Comparison of ENCODE assay signal across 17 cellular contexts in genomic region chr9:113361304-113362018, GRCh38. TPM values are rescaled to one million over a fixed set of nuclear protein-coding genes. Genes with fewer than 3 reads are reported as not detected.
A peak's percentile ranks its signal among the peaks of the same experiment; 100 is the strongest.
DNase-seq lines count a peak whose midpoint lies in the region; ATAC-seq and TF ChIP-seq lines count a peak whose summit lies in the region.
"Had no signal": no experiment of that assay in that cellular context is flagged by ENCODE, and none has a peak within 500 bp of the region (broad histone marks: within the 10 kb centered on the region; RNA-seq: fewer than 3 reads in every experiment).

No MANE protein-coding gene starts in this region.

- H4K5ac ChIP-seq in IMR-90 (ENCODE audit: low read depth, low read length), result no peak overlapping the region

- H3K9me1 ChIP-seq in IMR-90 (ENCODE audit: insufficient read depth, low read length), result peaks cover 3% of the 10 kb centered on the region; the same call in 1 of the 2 replicates

- H3K27ac Mint-ChIP-seq in T-helper 2 cell treated with Interferon-gamma antibody and Interleukin-4, amounts not matched to agents 5 μg/mL and 100 μg/mL, for 36 hours, result no peak overlapping the region
- H3K27ac Mint-ChIP-seq in effector memory CD8-positive, alpha-beta T cell, result no peak overlapping the region

- H3K56ac ChIP-seq in IMR-90 (ENCODE audit: extremely low read depth, insufficient read depth, low read length), result no peak overlapping the region

- no peak for TF ChIP-seq POLR2A in IMR-90 (IDR thresholded peaks at IDR 0.05; ENCODE audit: low read depth, low read length)

- CTCF ChIA-PET in IMR-90 (lab: Yijun Ruan, JAX), result interaction anchor here (0.7 kb wide), 1 partner anchor 21 kb away, joined by 6 read pairs; the partner anchor contains the start of gene WDR31

- no peaks in the 10 kb centered on the region for H3K27me3 Mint-ChIP-seq in T-helper 2 cell treated with Interferon-gamma antibody and Interleukin-4, amounts not matched to agents 5 μg/mL and 100 μg/mL, for 36 hours (ENCODE audit: low read depth)
- peaks cover 0 to 7% of the 10 kb centered on the region in 2 donors for H3K27me3 Mint-ChIP-seq in effector memory CD8-positive, alpha-beta T cell

- in situ Hi-C loops in IMR-90 (cut with MboI; ENCODE audit: low sequenced_read_pairs), result no loop called here
- in situ Hi-C loops in astrocyte of the spinal cord (cut with HindIII; ENCODE audit: low sequenced_read_pairs), result no loop called here

- peaks cover 3% of the 10 kb centered on the region for H3K4me1 Mint-ChIP-seq in T-helper 2 cell treated with Interferon-gamma antibody and Interleukin-4, amounts not matched to agents 5 μg/mL and 100 μg/mL, for 36 hours (ENCODE audit: low read depth)
- no peaks in the 10 kb centered on the region for H3K4me1 Mint-ChIP-seq in effector memory CD8-positive, alpha-beta T cell (ENCODE audit: low read depth in 2 of 2)

- peaks cover 15% of the 10 kb centered on the region for H3K36me3 Mint-ChIP-seq in T-helper 2 cell treated with Interferon-gamma antibody and Interleukin-4, amounts not matched to agents 5 μg/mL and 100 μg/mL, for 36 hours (ENCODE audit: low read depth)
- H3K36me3 Mint-ChIP-seq in effector memory CD8-positive, alpha-beta T cell (ENCODE audit: insufficient read depth), result no peaks in the 10 kb centered on the region

- BruUV-seq in IMR-90 (replicated peaks; lab: Mats Ljungman, UMichigan), result no TSS peak

- H3K14ac ChIP-seq in IMR-90 (replicated peaks; ENCODE audit: low read depth, low read length), result no peak overlapping the region

- H3K36me3 ChIP-seq in IMR-90 (ENCODE audit: control insufficient read depth, insufficient read depth, low read length), result no peaks in the 10 kb centered on the region
- H3K36me3 ChIP-seq: left lung, neutrophil had no signal

- H3K23ac ChIP-seq in IMR-90 (ENCODE audit: low read depth, low read length), result no peak overlapping the region

- H3K27me3 ChIP-seq in IMR-90 (ENCODE audit: control insufficient read depth, insufficient read depth, low read length), result peaks cover 35% of the 10 kb centered on the region
- H3K27me3 ChIP-seq: left lung, neutrophil had no signal

- H3K27ac ChIP-seq in IMR-90 (ENCODE audit: insufficient read depth, low read length), result no peak overlapping the region
- H3K27ac ChIP-seq: left lung, neutrophil had no signal

- H3K4me3 ChIP-seq in IMR-90 (ENCODE audit: insufficient read depth, low read depth, low read length), result no peak overlapping the region
- no peak overlapping the region for H3K4me3 ChIP-seq in astrocyte of the spinal cord (ENCODE audit: low read depth, low read length)
- H3K4me3 ChIP-seq: left lung had no signal

- no peak overlapping the region for H2BK120ac ChIP-seq in IMR-90 (ENCODE audit: low read depth, low read length)

- no peaks in the 10 kb centered on the region for H3K79me1 ChIP-seq in IMR-90 (ENCODE audit: low read depth in 1 of 2, low read length in 2 of 2)

- no peak overlapping the region for H2AK9ac ChIP-seq in IMR-90 (replicated peaks; ENCODE audit: low read depth, low read length, poor library complexity)

- H2BK5ac ChIP-seq in IMR-90 (ENCODE audit: low read depth, low read length, poor library complexity, severe bottlenecking), result no peak overlapping the region

- H3K9me3 Mint-ChIP-seq in T-helper 2 cell treated with Interferon-gamma antibody and Interleukin-4, amounts not matched to agents 5 μg/mL and 100 μg/mL, for 36 hours, result no peaks in the 10 kb centered on the region
- no peaks in the 10 kb centered on the region for H3K9me3 Mint-ChIP-seq in effector memory CD8-positive, alpha-beta T cell

- POLR2A ChIA-PET in IMR-90 (lab: Charles Lee; ENCODE audit: unreplicated experiment), result no interaction called here

- dilution Hi-C loops in IMR-90 (cut with HindIII; ENCODE audit: low sequenced_read_pairs, unreplicated experiment), result no loop called here

- no peak overlapping the region for H4K91ac ChIP-seq in IMR-90 (ENCODE audit: insufficient read depth, low read depth, low read length)

- H3K4me3 Mint-ChIP-seq in T-helper 2 cell treated with Interferon-gamma antibody and Interleukin-4, amounts not matched to agents 5 μg/mL and 100 μg/mL, for 36 hours, result no peak overlapping the region
- H3K4me3 Mint-ChIP-seq in effector memory CD8-positive, alpha-beta T cell, result no peak overlapping the region

- no peak overlapping the region for H2BK15ac ChIP-seq in IMR-90 (ENCODE audit: low read depth, low read length)

- H2AFZ ChIP-seq in IMR-90 (replicated peaks; ENCODE audit: low read length, poor library complexity), result no peak overlapping the region

- TF ChIP-seq CTCF in IMR-90 (conservative IDR thresholded peaks at IDR 0.05; ENCODE audit: low read depth, low read length) (no peak), astrocyte of the spinal cord (IDR thresholded peaks at IDR 0.05; ENCODE audit: low read depth, low read length) (no peak)

- no peaks in the 10 kb centered on the region for H3K4me1 ChIP-seq in IMR-90 (ENCODE audit: control insufficient read depth, insufficient read depth, low read length)

- no peak overlapping the region for H3K18ac ChIP-seq in IMR-90 (ENCODE audit: low read depth, low read length)

- no peak overlapping the region for H2AK5ac ChIP-seq in IMR-90 (ENCODE audit: low read depth, low read length)

- no peak overlapping the region for H2BK20ac ChIP-seq in IMR-90 (ENCODE audit: low read depth, low read length)

- ATAC-seq in IMR-90 (ENCODE audit: low read depth) (peak; percentile 94), GM18867 (IDR thresholded peaks at IDR 0.05; ENCODE audit: unreplicated experiment) (no peak)
- no peak for ATAC-seq in effector memory CD8-positive, alpha-beta T cell (replicated peaks)
- ATAC-seq: left lung had no signal

- TF ChIP-seq RAD21 in IMR-90 (IDR thresholded peaks at IDR 0.05; ENCODE audit: low read length), result no peak

- DNase-seq in T-helper 2 cell treated with Interferon-gamma antibody and Interleukin-4, amounts not matched to agents 5 μg/mL and 100 μg/mL, for 36 hours (ENCODE audit: low spot score), result peak; percentile 29
- no peak for DNase-seq in T-helper 2 cell
- DNase-seq in IMR-90, result peak; percentile 52
- peak; percentile 8 for DNase-seq in astrocyte of the spinal cord (ENCODE audit: low read depth, low spot score)
- peak in 29 of 56 donors; percentile 8 to 85 (median 49) for DNase-seq in nucleus accumbens (lab: John Stamatoyannopoulos, UW)
- no peak for DNase-seq in effector memory CD8-positive, alpha-beta T cell
- DNase-seq in NCI-H748 treated with DMSO at 0.1 percent for 48 hours (lab: John Stamatoyannopoulos, UW), result no peak
- DNase-seq: ACHN; activated CD4-positive, alpha-beta T cell treated with anti-CD3 and anti-CD28 coated beads for 1 hour; GOT3; KG1; left lung; NCI-H2227 treated with DMSO at 0.1 percent for 48 hours; Right ventricle myocardium superior; trophoblast cell had no signal

- H4K20me1 ChIP-seq in IMR-90 (ENCODE audit: insufficient read depth, low read length), result no peaks in the 10 kb centered on the region

- no peak overlapping the region; the same call in 1 of the 2 replicates for H3K4me2 ChIP-seq in IMR-90 (ENCODE audit: low read depth, low read length)

- intact Hi-C loops in IMR-90 (cut with micrococcal nuclease), result no loop called here

- no peaks in the 10 kb centered on the region for H3K9me3 ChIP-seq in IMR-90 (ENCODE audit: control insufficient read depth, insufficient read depth, low read length)
- H3K9me3 ChIP-seq: left lung, neutrophil had no signal

- H3K9ac ChIP-seq in IMR-90 (ENCODE audit: low read depth, low read length), result no peak overlapping the region

- H3K4ac ChIP-seq in IMR-90 (ENCODE audit: low read depth, low read length), result no peak overlapping the region

- no CpG with 5 or more reads among the region's 7 CpGs for WGBS in IMR-90 (ENCODE audit: extremely low coverage in 2 of 2, insufficient read length in 1 of 2), 2 experiments

- no peak overlapping the region for H4K8ac ChIP-seq in IMR-90 (ENCODE audit: low read depth in 2 of 2, low read length in 2 of 2)

TF ChIP-seq in IMR-90, 13 proteins besides CTCF, POLR2A, EP300 and RAD21 (continues in another document):
- no peak for TF ChIP-seq MAZ (IDR thresholded peaks at IDR 0.05; ENCODE audit: borderline replicate concordance, low read depth, low read length)
- no peak for TF ChIP-seq MXI1 (IDR thresholded peaks at IDR 0.05; ENCODE audit: borderline replicate concordance, low read depth, low read length)
- no peak for TF ChIP-seq RCOR1 (IDR thresholded peaks at IDR 0.05; ENCODE audit: insufficient replicate concordance, low read length)
- no peak for TF ChIP-seq NFE2L2 (IDR thresholded peaks at IDR 0.05; ENCODE audit: low read depth, low read length)
- no peak for TF ChIP-seq CEBPB (IDR thresholded peaks at IDR 0.05; ENCODE audit: low read depth, low read length)
- no peak for TF ChIP-seq CHD1 (IDR thresholded peaks at IDR 0.05; ENCODE audit: low read depth, low read length)

RNA-seq across cellular contexts. Expression of gene BSPRY, which starts 12.1 kb away (rescaled TPM):
- not detected in 2 replicates for total RNA-seq in IMR-90 (2012; rRNA removed)
- not detected in 2 replicates for polyA plus RNA-seq in IMR-90 (2012; rRNA removed)
- polyA plus RNA-seq in IMR-90 (2012; cell fraction: cytosol; rRNA removed), result not detected in 2 replicates
- polyA plus RNA-seq in IMR-90 (2012; cell fraction: nucleus; rRNA removed; ENCODE audit: low replicate concordance), result not detected in 2 replicates

RNA-seq across cellular contexts. Expression of gene HDHD3, which starts 15.3 kb away (rescaled TPM):
- 6.9 and 7.0 TPM in 2 replicates for total RNA-seq in IMR-90 (2012; rRNA removed)
- polyA plus RNA-seq in IMR-90 (2012; rRNA removed), result 8.6 and 9.4 TPM in 2 replicates
- polyA plus RNA-seq in IMR-90 (2012; cell fraction: cytosol; rRNA removed), result 6.2 and 11.7 TPM in 2 replicates
- polyA plus RNA-seq in IMR-90 (2012; cell fraction: nucleus; rRNA removed; ENCODE audit: low replicate concordance), result 16.7 and 28.5 TPM in 2 replicates

RNA-seq across cellular contexts. Expression of gene WDR31, which starts 21.4 kb away (rescaled TPM):
- 0.28 and 0.36 TPM in 2 replicates for total RNA-seq in IMR-90 (2012; rRNA removed)
- polyA plus RNA-seq in IMR-90 (2012; rRNA removed), result 0.19 and 0.29 TPM in 2 replicates
- 0.09 and 0.17 TPM in 2 replicates for polyA plus RNA-seq in IMR-90 (2012; cell fraction: cytosol; rRNA removed)
- polyA plus RNA-seq in IMR-90 (2012; cell fraction: nucleus; rRNA removed; ENCODE audit: low replicate concordance), result 0.10 and 0.40 TPM in 2 replicates

RNA-seq across cellular contexts. Expression of gene ALAD, which starts 39.6 kb away (rescaled TPM):
- total RNA-seq in IMR-90 (2012; rRNA removed), result 10.3 and 11.1 TPM in 2 replicates
- polyA plus RNA-seq in IMR-90 (2012; rRNA removed), result 14.9 and 15.6 TPM in 2 replicates
- 9.6 and 10.7 TPM in 2 replicates for polyA plus RNA-seq in IMR-90 (2012; cell fraction: cytosol; rRNA removed)
- 20.4 and 20.8 TPM in 2 replicates for polyA plus RNA-seq in IMR-90 (2012; cell fraction: nucleus; rRNA removed; ENCODE audit: low replicate concordance)

RNA-seq across cellular contexts. Expression of gene POLE3, which starts 49.0 kb away (rescaled TPM):
- total RNA-seq in IMR-90 (2012; rRNA removed), result 43.0 and 48.3 TPM in 2 replicates
- 33.4 and 34.8 TPM in 2 replicates for polyA plus RNA-seq in IMR-90 (2012; rRNA removed)
- 14.6 and 19.9 TPM in 2 replicates for polyA plus RNA-seq in IMR-90 (2012; cell fraction: cytosol; rRNA removed)
- 35.9 and 55.9 TPM in 2 replicates for polyA plus RNA-seq in IMR-90 (2012; cell fraction: nucleus; rRNA removed; ENCODE audit: low replicate concordance)

Comparison
In these comparisons a context has a peak if more than half of its experiments do, and no peak if none do; other contexts are left out.
1. DNase-seq: peak in T-helper 2 cell treated with Interferon-gamma antibody and Interleukin-4, amounts not matched to agents 5 μg/mL and 100 μg/mL, for 36 hours (single experiment), IMR-90 (single experiment), astrocyte of the spinal cord (single experiment) and nucleus accumbens (29 of 56); none in T-helper 2 cell (0 of 5), effector memory CD8-positive, alpha-beta T cell (0 of 3) and NCI-H748 treated with DMSO at 0.1 percent for 48 hours (single experiment).